In genomic region chr1:201310986-201311355, GRCh38 we compare ENCODE assay signal across 10 cellular contexts. TPM values are rescaled to one million over a fixed set of nuclear protein-coding genes. Genes with fewer than 3 reads are reported as not detected.
DNase-seq lines count a peak whose midpoint lies in the region; ATAC-seq and TF ChIP-seq lines count a peak whose summit lies in the region.
"Had no signal": no experiment of that assay in that cellular context is flagged by ENCODE, and none has a peak within 500 bp of the region (broad histone marks: within the 10 kb centered on the region; RNA-seq: fewer than 3 reads in every experiment).

No MANE protein-coding gene starts in this region.

- H3K9me3 ChIP-seq in BLaER1 (no peaks in the 10 kb centered on the region), right cardiac atrium (ENCODE audit: control insufficient read depth, low read length) (no peaks in the 10 kb centered on the region)
- H3K9me3 ChIP-seq: neutrophil had no signal

- H3K27ac ChIP-seq in BLaER1, result peak overlapping the region; percentile 74
- H3K27ac ChIP-seq in RWPE1, result peak overlapping the region; percentile 100
- H3K27ac ChIP-seq in right cardiac atrium (ENCODE audit: low read length), result peak overlapping the region; percentile 47
- H3K27ac ChIP-seq: neutrophil had no signal

- TF ChIP-seq CTCF in RWPE1 (conservative IDR thresholded peaks at IDR 0.05; ENCODE audit: low read depth), result no peak

- H3K4me3 ChIP-seq in BLaER1 (peak overlapping the region; percentile 1; the same call in 1 of the 2 replicates), right cardiac atrium (ENCODE audit: low read length) (no peak overlapping the region)

- peak; percentile 81 for DNase-seq in LoVo (ENCODE audit: low spot score)
- DNase-seq in RWPE1 (ENCODE audit: low spot score), result peak; percentile 93
- DNase-seq in right cardiac atrium, result peak in 2 of 3 donors; percentile 40 to 58
- DNase-seq in HT-29 (ENCODE audit: low spot score), result no peak
- no peak for DNase-seq in NCI-H2227 (lab: John Stamatoyannopoulos, UW; ENCODE audit: unreplicated experiment)
- DNase-seq in GM19238 (ENCODE audit: insufficient read length, low spot score), result no peak
- no peak for DNase-seq in NCI-H1436 treated with DMSO at 0.1 percent for 48 hours (lab: John Stamatoyannopoulos, UW)

- H3K27me3 ChIP-seq in BLaER1 (no peaks in the 10 kb centered on the region), right cardiac atrium (ENCODE audit: control insufficient read depth, insufficient read depth) (no peaks in the 10 kb centered on the region)

- peak overlapping the region; percentile 92 for H3K4me2 ChIP-seq in BLaER1

- 31% methylated on average over 4 of the region's 4 CpGs for WGBS in right cardiac atrium

- no peaks in the 10 kb centered on the region for H3K36me3 ChIP-seq in BLaER1
- H3K36me3 ChIP-seq: neutrophil had no signal

- H3K4me1 ChIP-seq in BLaER1 (peaks cover 70% of the 10 kb centered on the region), right cardiac atrium (ENCODE audit: control insufficient read depth, insufficient read depth, low read length) (peaks cover 11% of the 10 kb centered on the region)

- no peak overlapping the region for H3K9ac ChIP-seq in BLaER1

- ATAC-seq in right cardiac atrium, result peak; percentile 25 to 55
- ATAC-seq: HepG2 had no signal

- H4K20me1 ChIP-seq in BLaER1, result no peaks in the 10 kb centered on the region

- CTCF ChIA-PET in RWPE1 (lab: Yijun Ruan, JAX), result interaction anchor here (0.5 to 6.5 kb wide), 7 partner anchors 21 to 212 kb away, joined by 3 to 46 read pairs (median 5); no protein-coding TSS in a partner anchor

- intact Hi-C loops in right cardiac atrium (cut with DNase I), result no loop called here

- POLR2A ChIA-PET in RWPE1 (lab: Yijun Ruan, JAX; ENCODE audit: low non-redundant PET), result interaction anchor here (0.6 to 4.6 kb wide), 3 partner anchors 19 to 27 kb away, joined by 3 to 31 read pairs (median 4); partner anchors contain the start of gene PKP1

RNA-seq across cellular contexts. Expression of gene PKP1, which starts 27.7 kb away (rescaled TPM):
- under 1 TPM in 2 of 4 donors, not detected in 2; 0.03 to 0.22 TPM for total RNA-seq in right cardiac atrium
- polyA plus RNA-seq in right cardiac atrium, result 0.02 TPM
- total RNA-seq in HT-29 (2014; rRNA removed; shearing (Covaris generic)), result 0.43 and 1.2 TPM in 2 replicates
- total RNA-seq: HepG2 had no signal
- polyA plus RNA-seq: HepG2 had no signal

Comparison
In these comparisons a context has a peak if more than half of its experiments do, and no peak if none do; other contexts are left out.
1. H3K27ac ChIP-seq: peak in every context shown above with its lines; median percentile 100 in RWPE1; 74 in BLaER1; 47 in right cardiac atrium.
2. DNase-seq: peak in LoVo (single experiment), RWPE1 (single experiment) and right cardiac atrium (2 of 3); none in HT-29 (single experiment), NCI-H2227 (single experiment), GM19238 (single experiment) and NCI-H1436 treated with DMSO at 0.1 percent for 48 hours (single experiment).